ENCODE assay signal across 30 cellular contexts in the genomic region with DNA sequence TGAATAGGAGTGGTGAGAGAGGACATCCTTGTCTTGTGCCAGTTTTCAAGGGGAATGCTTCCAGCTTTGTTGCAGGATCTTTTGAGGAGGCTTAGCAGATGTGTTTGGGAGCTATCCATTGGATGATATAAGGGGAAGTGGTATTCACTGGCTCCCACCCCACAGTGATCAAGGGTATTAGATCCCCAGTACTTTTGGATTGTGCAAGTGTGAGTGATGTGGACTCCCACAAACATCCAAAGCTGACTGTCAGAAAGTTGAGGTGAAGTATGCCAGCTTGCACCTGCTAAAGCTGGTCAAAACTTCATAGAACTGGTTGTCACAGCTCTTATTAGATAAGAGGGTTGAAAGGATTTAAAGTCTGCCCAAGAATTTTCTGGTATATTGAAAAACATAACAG.
"Had no signal": no experiment of that assay in that cellular context is flagged by ENCODE, and none has a peak within 500 bp of the region (broad histone marks: within the 10 kb centered on the region; RNA-seq: fewer than 3 reads in every experiment).

No MANE protein-coding gene starts in this region.

- H3K4me1 ChIP-seq: adrenal gland, body of pancreas, colonic mucosa, esophagus squamous epithelium, gastroesophageal sphincter had no signal

- H3K27ac Mint-ChIP-seq: activated CD4-positive, alpha-beta memory T cell treated with anti-CD3 and anti-CD28 coated beads, Interleukin-2, amount 10 ng/mL, durations not matched to agents 7 days and 5 days; activated CD4-positive, alpha-beta T cell treated with anti-CD3 and anti-CD28 coated beads, Interleukin-2, amount 10 ng/mL, durations not matched to agents 7 days and 5 days; activated naive CD4-positive, alpha-beta T cell treated with anti-CD3 and anti-CD28 coated beads, Interleukin-2, amount 50 U/mL, for 24 hours; activated naive CD8-positive, alpha-beta T cell treated with anti-CD3 and anti-CD28 coated beads for 36 hours; activated naive CD8-positive, alpha-beta T cell treated with anti-CD3 and anti-CD28 coated beads, Interleukin-2, amount 50 U/mL, for 24 hours; activated T-cell treated with anti-CD3 and anti-CD28 coated beads, Interleukin-2, amount 50 U/mL, for 24 hours; activated T-cell treated with anti-CD3 and anti-CD28 coated beads, Interleukin-2, amount 50 U/mL, for 72 hours; WTC11 had no signal

- H3K27me3 ChIP-seq: adrenal gland, body of pancreas, cardiac muscle cell, colonic mucosa, esophagus squamous epithelium, gastroesophageal sphincter, heart right ventricle had no signal

- ATAC-seq: activated naive CD8-positive, alpha-beta T cell treated with anti-CD3 and anti-CD28 coated beads, Interleukin-2, amount 50 U/mL, for 24 hours; activated T-cell treated with anti-CD3 and anti-CD28 coated beads, Interleukin-2, amount 50 U/mL, for 72 hours; body of pancreas; gastroesophageal sphincter; heart right ventricle had no signal

- H3K4me3 ChIP-seq: adrenal gland, body of pancreas, cardiac muscle cell, colonic mucosa, esophagus squamous epithelium, gastroesophageal sphincter, heart right ventricle had no signal

- H3K36me3 Mint-ChIP-seq: activated naive CD4-positive, alpha-beta T cell treated with anti-CD3 and anti-CD28 coated beads, Interleukin-2, amount 50 U/mL, for 24 hours; WTC11 had no signal

- H3K27ac ChIP-seq: adrenal gland, body of pancreas, cardiac muscle cell, colonic mucosa, epithelial cell of prostate, esophagus squamous epithelium, gastroesophageal sphincter, heart right ventricle, VCaP had no signal

- H3K4me3 Mint-ChIP-seq: activated CD4-positive, alpha-beta memory T cell treated with anti-CD3 and anti-CD28 coated beads, Interleukin-2, amount 10 ng/mL, durations not matched to agents 7 days and 5 days; activated CD4-positive, alpha-beta T cell treated with anti-CD3 and anti-CD28 coated beads, Interleukin-2, amount 10 ng/mL, durations not matched to agents 7 days and 5 days; activated naive CD4-positive, alpha-beta T cell treated with anti-CD3 and anti-CD28 coated beads, Interleukin-2, amount 50 U/mL, for 24 hours; activated naive CD8-positive, alpha-beta T cell treated with anti-CD3 and anti-CD28 coated beads for 36 hours; activated naive CD8-positive, alpha-beta T cell treated with anti-CD3 and anti-CD28 coated beads, Interleukin-2, amount 50 U/mL, for 24 hours; activated T-cell treated with anti-CD3 and anti-CD28 coated beads, Interleukin-2, amount 50 U/mL, for 24 hours; activated T-cell treated with anti-CD3 and anti-CD28 coated beads, Interleukin-2, amount 50 U/mL, for 72 hours; WTC11 had no signal

- H3K27me3 Mint-ChIP-seq: activated CD4-positive, alpha-beta memory T cell treated with anti-CD3 and anti-CD28 coated beads, Interleukin-2, amount 10 ng/mL, durations not matched to agents 7 days and 5 days; activated CD4-positive, alpha-beta T cell treated with anti-CD3 and anti-CD28 coated beads, Interleukin-2, amount 10 ng/mL, durations not matched to agents 7 days and 5 days; activated naive CD4-positive, alpha-beta T cell treated with anti-CD3 and anti-CD28 coated beads, Interleukin-2, amount 50 U/mL, for 24 hours; activated naive CD8-positive, alpha-beta T cell treated with anti-CD3 and anti-CD28 coated beads for 36 hours; activated naive CD8-positive, alpha-beta T cell treated with anti-CD3 and anti-CD28 coated beads, Interleukin-2, amount 50 U/mL, for 24 hours; activated T-cell treated with anti-CD3 and anti-CD28 coated beads, Interleukin-2, amount 50 U/mL, for 24 hours had no signal

- H3K9me3 Mint-ChIP-seq: activated T-cell treated with anti-CD3 and anti-CD28 coated beads, Interleukin-2, amount 50 U/mL, for 72 hours; WTC11 had no signal

- DNase-seq: activated CD4-positive, alpha-beta memory T cell treated with anti-CD3 and anti-CD28 coated beads, Interleukin-2, amount 10 ng/mL, durations not matched to agents 7 days and 5 days; activated CD4-positive, alpha-beta T cell treated with anti-CD3 and anti-CD28 coated beads for 1 hour; activated CD4-positive, alpha-beta T cell treated with anti-CD3 and anti-CD28 coated beads for 4 hours; activated CD4-positive, alpha-beta T cell treated with anti-CD3 and anti-CD28 coated beads, Interleukin-2, amount 10 ng/mL, durations not matched to agents 7 days and 5 days; activated CD4-positive, alpha-beta T cell treated with anti-CD3 and anti-CD28 coated beads, Interleukin-2, amount 50 U/mL, for 4 hours; activated CD8-positive, alpha-beta memory T cell treated with anti-CD3 and anti-CD28 coated beads, Interleukin-2, amount 50 U/mL, for 48 hours; activated gamma-delta T cell; activated naive CD4-positive, alpha-beta T cell; activated naive CD8-positive, alpha-beta T cell treated with anti-CD3 and anti-CD28 coated beads for 36 hours; activated naive CD8-positive, alpha-beta T cell treated with anti-CD3 and anti-CD28 coated beads, Interleukin-2, amount 50 U/mL, for 24 hours; activated T-cell treated with anti-CD3 and anti-CD28 coated beads for 4 hours; activated T-cell treated with anti-CD3 and anti-CD28 coated beads, Interleukin-2, amount 50 U/mL, for 24 hours; activated T-cell treated with anti-CD3 and anti-CD28 coated beads, Interleukin-2, amount 50 U/mL, for 72 hours; adrenal gland; amygdala; aorta; body of pancreas; central memory CD4-positive, alpha-beta T cell; cerebellar nuclear complex; colonic mucosa; effector CD8-positive, alpha-beta T cell; esophagus squamous epithelium; foreskin melanocyte; heart right ventricle had no signal

- H3K9me3 ChIP-seq: adrenal gland, body of pancreas, colonic mucosa, esophagus squamous epithelium, gastroesophageal sphincter had no signal

- H3K36me3 ChIP-seq: adrenal gland, cardiac muscle cell, colonic mucosa, esophagus squamous epithelium, gastroesophageal sphincter, heart right ventricle had no signal
